ENCODE assay signal across 29 cellular contexts in the genomic region with DNA sequence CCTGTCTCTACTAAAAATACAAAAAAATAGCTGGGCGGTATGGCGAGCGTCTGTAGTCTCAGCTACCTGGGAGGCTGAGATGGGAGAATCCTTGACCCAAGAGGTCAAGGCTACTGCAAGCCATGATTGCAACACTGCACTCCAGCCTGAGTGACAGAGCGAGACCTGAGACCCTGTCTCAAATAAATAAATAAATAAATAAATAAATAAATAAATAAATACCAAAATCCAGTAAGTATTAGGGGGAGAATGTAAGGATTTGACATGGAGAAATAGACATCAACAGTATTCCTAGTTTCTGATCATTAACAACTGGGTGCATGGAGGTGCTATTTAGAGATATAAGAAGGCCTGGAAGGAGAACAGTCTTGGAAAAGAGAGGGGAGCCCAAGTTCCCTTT.
"Had no signal": no experiment of that assay in that cellular context is flagged by ENCODE, and none has a peak within 500 bp of the region (broad histone marks: within the 10 kb centered on the region; RNA-seq: fewer than 3 reads in every experiment).

No MANE protein-coding gene starts in this region.

- H3K4me3 Mint-ChIP-seq: stimulated activated effector memory CD8-positive, alpha-beta T cell treated with anti-CD3 and anti-CD28 coated beads, Interleukin-12 subunit alpha, Interleukin-12 subunit beta, amount 100 ng/mL, for 72 hours; stimulated activated memory B cell treated with anti-CD40 and anti-IgM and Interleukin-4, amounts not matched to agents 10 μg/mL and 1 μg/mL and 100 μg/mL, for 72 hours; stimulated activated naive B cell treated with anti-CD40 and anti-IgM and Interleukin-4, amounts not matched to agents 10 μg/mL and 1 μg/mL and 100 μg/mL, for 72 hours; stimulated activated naive CD8-positive, alpha-beta T cell treated with anti-CD3 and anti-CD28 coated beads, Interleukin-15, amount 100 ng/mL, for 72 hours; stimulated activated naive CD8-positive, alpha-beta T cell treated with anti-CD3 and anti-CD28 coated beads, Interleukin-15, Interleukin-2, amounts not matched to agents 100 ng/mL and 50 ng/mL, for 24 hours; type B pancreatic cell had no signal

- H3K9me3 ChIP-seq: suprapubic skin, testis, thoracic aorta, thyroid gland, tibial artery, tibial nerve, transverse colon, upper lobe of left lung, upper lobe of right lung, uterus, vagina had no signal

- FAIRE-seq: urothelium cell line had no signal

- DNase-seq: stimulated activated CD4-positive, alpha-beta T cell treated with anti-CD3 and anti-CD28 coated beads, Interleukin-2, amount 100 ng/mL, for 48 hours; stimulated activated CD4-positive, alpha-beta T cell treated with anti-CD3 and anti-CD28 coated beads, Interleukin-4, amount 100 ng/mL, for 1 hour; stimulated activated CD4-positive, alpha-beta T cell treated with anti-CD3 and anti-CD28 coated beads, Interleukin-4, amount 100 ng/mL, for 24 hours; stimulated activated CD4-positive, alpha-beta T cell treated with anti-CD3 and anti-CD28 coated beads, Interleukin-4, amount 100 ng/mL, for 4 hours; stimulated activated CD8-positive, alpha-beta memory T cell treated with anti-CD3 and anti-CD28 coated beads, Interleukin-4, amount 100 ng/mL, for 48 hours; stimulated activated naive B cell treated with anti-CD40 and anti-IgM and Interleukin-4, amounts not matched to agents 10 μg/mL and 1 μg/mL and 100 μg/mL, for 72 hours; stimulated activated naive CD4-positive, alpha-beta T cell; stimulated activated naive CD4-positive, alpha-beta T cell treated with Interleukin-2 at 50 U/mL for 16 hours; stimulated activated naive CD8-positive, alpha-beta T cell treated with anti-CD3 and anti-CD28 coated beads, Interleukin-15, amount 100 ng/mL, for 72 hours; stimulated activated naive CD8-positive, alpha-beta T cell treated with anti-CD3 and anti-CD28 coated beads, Interleukin-15, Interleukin-2, amounts not matched to agents 100 U/mL and 50 U/mL, for 24 hours; stomach; substantia nigra; testis; thyroid gland; tibial artery; transverse colon; trophoblast cell; upper lobe of left lung; upper lobe of right lung; uterus had no signal

- H3K4me3 ChIP-seq: stomach, suprapubic skin, testis, thoracic aorta, thyroid gland, tibial artery, tibial nerve, transverse colon, upper lobe of left lung, upper lobe of right lung, uterus, vagina had no signal

- H3K9me3 Mint-ChIP-seq: stimulated activated memory B cell treated with anti-CD40 and anti-IgM and Interleukin-4, amounts not matched to agents 10 μg/mL and 1 μg/mL and 100 μg/mL, for 72 hours had no signal

- H3K4me1 ChIP-seq: stomach, suprapubic skin, testis, thyroid gland, transverse colon, upper lobe of left lung, upper lobe of right lung, uterus, vagina had no signal

- H3K27me3 ChIP-seq: stomach, suprapubic skin, testis, thyroid gland, tibial artery, tibial nerve, transverse colon, upper lobe of left lung, upper lobe of right lung, uterus, vagina had no signal

- H3K27ac ChIP-seq: stomach, suprapubic skin, testis, thoracic aorta, thyroid gland, tibial artery, tibial nerve, transverse colon, upper lobe of left lung, upper lobe of right lung, uterus, vagina had no signal

- ATAC-seq: stimulated activated effector memory CD8-positive, alpha-beta T cell treated with anti-CD3 and anti-CD28 coated beads, Interleukin-12 subunit alpha, Interleukin-12 subunit beta, amount 100 ng/mL, for 72 hours; stimulated activated memory B cell treated with anti-CD40 and anti-IgM and Interleukin-4, amounts not matched to agents 10 μg/mL and 1 μg/mL and 100 μg/mL, for 72 hours; stimulated activated naive B cell treated with anti-CD40 and anti-IgM and Interleukin-4, amounts not matched to agents 10 μg/mL and 1 μg/mL and 100 μg/mL, for 72 hours; stimulated activated naive CD8-positive, alpha-beta T cell treated with anti-CD3 and anti-CD28 coated beads, Interleukin-15, amount 100 ng/mL, for 72 hours; stimulated activated naive CD8-positive, alpha-beta T cell treated with anti-CD3 and anti-CD28 coated beads, Interleukin-15, Interleukin-2, amounts not matched to agents 100 U/mL and 50 U/mL, for 24 hours; upper lobe of right lung had no signal

- H3K36me3 Mint-ChIP-seq: stimulated activated effector memory CD8-positive, alpha-beta T cell treated with anti-CD3 and anti-CD28 coated beads, Interleukin-12 subunit alpha, Interleukin-12 subunit beta, amount 100 ng/mL, for 72 hours; stimulated activated memory B cell treated with anti-CD40 and anti-IgM and Interleukin-4, amounts not matched to agents 10 μg/mL and 1 μg/mL and 100 μg/mL, for 72 hours; stimulated activated naive B cell treated with anti-CD40 and anti-IgM and Interleukin-4, amounts not matched to agents 10 μg/mL and 1 μg/mL and 100 μg/mL, for 72 hours; type B pancreatic cell had no signal

- H3K27me3 Mint-ChIP-seq: stimulated activated memory B cell treated with anti-CD40 and anti-IgM and Interleukin-4, amounts not matched to agents 10 μg/mL and 1 μg/mL and 100 μg/mL, for 72 hours; stimulated activated naive B cell treated with anti-CD40 and anti-IgM and Interleukin-4, amounts not matched to agents 10 μg/mL and 1 μg/mL and 100 μg/mL, for 72 hours; stimulated activated naive CD8-positive, alpha-beta T cell treated with anti-CD3 and anti-CD28 coated beads, Interleukin-15, amount 100 ng/mL, for 72 hours; stimulated activated naive CD8-positive, alpha-beta T cell treated with anti-CD3 and anti-CD28 coated beads, Interleukin-15, Interleukin-2, amounts not matched to agents 100 ng/mL and 50 ng/mL, for 24 hours; type B pancreatic cell had no signal

- H3K27ac Mint-ChIP-seq: stimulated activated effector memory CD8-positive, alpha-beta T cell treated with anti-CD3 and anti-CD28 coated beads, Interleukin-12 subunit alpha, Interleukin-12 subunit beta, amount 100 ng/mL, for 72 hours; stimulated activated memory B cell treated with anti-CD40 and anti-IgM and Interleukin-4, amounts not matched to agents 10 μg/mL and 1 μg/mL and 100 μg/mL, for 72 hours; stimulated activated naive B cell treated with anti-CD40 and anti-IgM and Interleukin-4, amounts not matched to agents 10 μg/mL and 1 μg/mL and 100 μg/mL, for 72 hours; stimulated activated naive CD8-positive, alpha-beta T cell treated with anti-CD3 and anti-CD28 coated beads, Interleukin-15, amount 100 ng/mL, for 72 hours; stimulated activated naive CD8-positive, alpha-beta T cell treated with anti-CD3 and anti-CD28 coated beads, Interleukin-15, Interleukin-2, amounts not matched to agents 100 ng/mL and 50 ng/mL, for 24 hours; type B pancreatic cell had no signal

- H3K36me3 ChIP-seq: stomach, suprapubic skin, thoracic aorta, thyroid gland, tibial artery, tibial nerve, transverse colon, upper lobe of left lung, upper lobe of right lung, uterus, vagina had no signal

- H3K4me1 Mint-ChIP-seq: stimulated activated effector memory CD8-positive, alpha-beta T cell treated with anti-CD3 and anti-CD28 coated beads, Interleukin-12 subunit alpha, Interleukin-12 subunit beta, amount 100 ng/mL, for 72 hours; stimulated activated memory B cell treated with anti-CD40 and anti-IgM and Interleukin-4, amounts not matched to agents 10 μg/mL and 1 μg/mL and 100 μg/mL, for 72 hours; stimulated activated naive B cell treated with anti-CD40 and anti-IgM and Interleukin-4, amounts not matched to agents 10 μg/mL and 1 μg/mL and 100 μg/mL, for 72 hours; stimulated activated naive CD8-positive, alpha-beta T cell treated with anti-CD3 and anti-CD28 coated beads, Interleukin-15, amount 100 ng/mL, for 72 hours had no signal
